1 cellular context compared by ENCODE assay signal in genomic region chr13:24540236-24541126, GRCh38.
TF ChIP-seq lines count a peak whose summit lies in the region.

No MANE protein-coding gene starts in this region.

TF ChIP-seq in K562, 482 proteins besides CTCF, POLR2A, EP300 and RAD21 (continued from another document):
- TF ChIP-seq MNT (conservative IDR thresholded peaks at IDR 0.05) (no peak), NEUROD1 (IDR thresholded peaks at IDR 0.05; ENCODE audit: borderline replicate concordance, low read depth, low read length, partially characterized antibody) (no peak)
